ENCODE assay signal across 18 cellular contexts in the genomic region with DNA sequence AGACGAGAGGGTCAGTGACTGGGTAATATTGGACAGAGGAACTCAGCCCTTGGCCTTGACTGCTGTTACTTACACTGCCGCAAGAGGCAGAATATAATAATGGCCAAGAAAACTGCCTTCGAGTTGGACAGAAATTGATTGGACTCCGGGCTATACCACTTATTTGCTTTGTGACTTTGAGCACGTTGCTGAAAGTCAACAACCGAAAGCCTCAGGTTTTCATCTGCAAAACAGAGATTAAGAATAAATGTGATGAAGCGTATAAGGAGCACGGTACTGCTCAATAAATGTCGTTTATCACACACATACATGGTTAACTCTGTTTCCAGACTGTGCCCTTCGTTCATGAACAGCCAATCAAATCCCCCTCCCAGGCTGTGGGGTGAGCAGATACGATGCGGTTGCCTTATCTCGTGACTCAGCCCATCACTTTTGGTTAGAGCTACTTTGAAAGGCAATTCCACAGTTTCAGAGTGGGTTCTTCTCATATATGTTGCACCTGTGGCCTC.
"Had no signal": no experiment of that assay in that cellular context is flagged by ENCODE, and none has a peak within 500 bp of the region (broad histone marks: within the 10 kb centered on the region; RNA-seq: fewer than 3 reads in every experiment).

No MANE protein-coding gene starts in this region.

- H3K4me1 ChIP-seq: esophagus squamous epithelium, right atrium auricular region, vagina had no signal

- H3K36me3 ChIP-seq: esophagus squamous epithelium, right atrium auricular region, vagina had no signal

- H3K9me3 ChIP-seq: body of pancreas, esophagus squamous epithelium, right atrium auricular region, vagina had no signal

- H3K4me3 ChIP-seq: body of pancreas, esophagus squamous epithelium, right atrium auricular region, vagina had no signal

- DNase-seq: activated CD4-positive, alpha-beta T cell treated with anti-CD3 and anti-CD28 coated beads, Interleukin-2, amount 10 ng/mL, durations not matched to agents 7 days and 5 days; activated CD8-positive, alpha-beta T cell treated with anti-CD3 and anti-CD28 coated beads, Interleukin-2, amount 10 ng/mL, durations not matched to agents 7 days and 5 days; activated naive CD4-positive, alpha-beta T cell treated with Interleukin-2 at 50 U/mL for 16 hours; activated naive CD8-positive, alpha-beta T cell treated with anti-CD3 and anti-CD28 coated beads, Interleukin-2, amount 10 ng/mL, durations not matched to agents 7 days and 5 days; activated T-cell treated with anti-CD3 and anti-CD28 coated beads, Interleukin-2, amount 50 U/mL, for 24 hours; body of pancreas; dermis blood vessel endothelial cell; effector memory CD4-positive, alpha-beta T cell; esophagus squamous epithelium; left ventricle myocardium superior; stimulated activated CD4-positive, alpha-beta T cell treated with anti-CD3 and anti-CD28 coated beads, Interleukin-12 subunit alpha, Interleukin-12 subunit beta, amount 100 ng/mL, for 4 hours; stimulated activated CD4-positive, alpha-beta T cell treated with anti-CD3 and anti-CD28 coated beads, Interleukin-1b, Interleukin-23, amount 100 ng/mL, for 48 hours; stimulated activated CD8-positive, alpha-beta memory T cell treated with anti-CD3 and anti-CD28 coated beads, Interleukin-4, amount 100 ng/mL, for 48 hours; stimulated activated naive CD4-positive, alpha-beta T cell had no signal

- H3K27me3 ChIP-seq: body of pancreas, esophagus squamous epithelium, right atrium auricular region, vagina had no signal

- FAIRE-seq: endothelial cell of umbilical vein had no signal

- ATAC-seq: activated CD4-positive, CD25-positive, alpha-beta regulatory T cell treated with anti-CD3 and anti-CD28 coated beads, Interleukin-2, amount 50 U/mL, for 24 hours; activated CD8-positive, alpha-beta T cell treated with anti-CD3 and anti-CD28 coated beads, Interleukin-2, amount 10 ng/mL, durations not matched to agents 7 days and 5 days; body of pancreas had no signal

- H3K27ac ChIP-seq: body of pancreas, esophagus squamous epithelium, vagina had no signal
